In genomic region chr12:49060237-49061156, GRCh38 we compare ENCODE assay signal across 8 cellular contexts. TPM values are rescaled to one million over a fixed set of nuclear protein-coding genes. Genes with fewer than 3 reads are reported as not detected.
DNase-seq lines count a peak whose midpoint lies in the region; ATAC-seq and TF ChIP-seq lines count a peak whose summit lies in the region.

Gene KMT2D, minus strand, starts transcription at chr12:49060794. Its CDS starts 5,470 bp downstream, at chr12:49055324.

- H3K27ac ChIP-seq in BLaER1 treated with 17β-estradiol and CSF1 and Interleukin-3, amounts not matched to agents 10 nM and 100 nM, result peak within 1 kb of the TSS; percentile 96 to 100 (median 99)
- H3K27ac ChIP-seq in OCI-LY7 (ENCODE audit: low read depth, low read length, poor library complexity, severe bottlenecking), result peak within 1 kb of the TSS; percentile 72

- peaks cover 31 to 46% (median 35%) of the 10 kb centered on the region in 11 experiments for H4K20me1 ChIP-seq in BLaER1 treated with 17β-estradiol and CSF1 and Interleukin-3, amounts not matched to agents 10 nM and 100 nM
- H4K20me1 ChIP-seq in OCI-LY7 (ENCODE audit: insufficient read depth, low read length), result peaks cover 39% of the 10 kb centered on the region

- H3K9ac ChIP-seq in BLaER1 treated with 17β-estradiol and CSF1 and Interleukin-3, amounts not matched to agents 10 nM and 100 nM, result peak within 1 kb of the TSS; percentile 96 to 100 (median 99)

- ATAC-seq in GM19463 (IDR thresholded peaks at IDR 0.05; ENCODE audit: unreplicated experiment), result peak; percentile 46

- BruUV-seq in OCI-LY7 (replicated peaks; lab: Mats Ljungman, UMichigan), result TSS peak; percentile 90

- TF ChIP-seq CTCF in OCI-LY7 (conservative IDR thresholded peaks at IDR 0.05; ENCODE audit: low read length), result no peak
- peak; percentile 39 for TF ChIP-seq CTCF in epithelial cell of esophagus (IDR thresholded peaks at IDR 0.05; ENCODE audit: insufficient read depth, low read depth, low read length, missing control alignments)

- intact Hi-C loops in OCI-LY7 (cut with micrococcal nuclease; ENCODE audit: unreplicated experiment), result loop anchor here (1.0 kb wide), 1 partner anchor 70 kb away; no protein-coding TSS in a partner anchor

- H3K4me2 ChIP-seq in BLaER1 treated with 17β-estradiol and CSF1 and Interleukin-3, amounts not matched to agents 10 nM and 100 nM, result peak within 1 kb of the TSS; percentile 91 to 100 (median 98)
- peak within 1 kb of the TSS; percentile 95 for H3K4me2 ChIP-seq in OCI-LY7 (ENCODE audit: low read length)

- H3K4me1 ChIP-seq in BLaER1 treated with 17β-estradiol and CSF1 and Interleukin-3, amounts not matched to agents 10 nM and 100 nM, result peaks cover 27 to 43% (median 34%) of the 10 kb centered on the region in 10 experiments
- peaks cover 38% of the 10 kb centered on the region for H3K4me1 ChIP-seq in OCI-LY7 (ENCODE audit: insufficient read depth, low read length, poor library complexity, severe bottlenecking)
- H3K4me1 ChIP-seq in mononuclear cell (ENCODE audit: insufficient read depth, low read length), result peaks cover 49% of the 10 kb centered on the region

- POLR2A ChIA-PET in OCI-LY7 (lab: Charles Lee), result interaction anchor here (0.6 to 1.0 kb wide), 2 partner anchors 11 to 277 kb away, joined by 3 to 5 read pairs; no protein-coding TSS in a partner anchor

- CTCF ChIA-PET in OCI-LY7 (lab: Charles Lee; ENCODE audit: unreplicated experiment), result no interaction called here

- H3K4me3 ChIP-seq in BLaER1 treated with 17β-estradiol and CSF1 and Interleukin-3, amounts not matched to agents 10 nM and 100 nM, result peak within 1 kb of the TSS; percentile 91 to 100 (median 98)
- peak within 1 kb of the TSS; percentile 87 for H3K4me3 ChIP-seq in OCI-LY7 (ENCODE audit: low read depth, low read length, poor library complexity, severe bottlenecking)
- H3K4me3 ChIP-seq in epithelial cell of esophagus (ENCODE audit: low read length), result peak within 1 kb of the TSS; percentile 76
- H3K4me3 ChIP-seq in mononuclear cell (ENCODE audit: low read length), result peak within 1 kb of the TSS; percentile 91

- peaks cover 46% of the 10 kb centered on the region for H3K79me2 ChIP-seq in OCI-LY7 (ENCODE audit: insufficient read depth, low read depth, low read length)

- H2AFZ ChIP-seq in OCI-LY7 (ENCODE audit: low read length), result peak within 1 kb of the TSS; percentile 92

- H3K27me3 ChIP-seq in BLaER1 treated with 17β-estradiol and CSF1 and Interleukin-3, amounts not matched to agents 10 nM and 100 nM, result no peaks in the 10 kb centered on the region
- no peaks in the 10 kb centered on the region for H3K27me3 ChIP-seq in mononuclear cell (ENCODE audit: insufficient read depth, low read length)

- no peaks in the 10 kb centered on the region for H3K9me2 ChIP-seq in OCI-LY7 (ENCODE audit: insufficient read depth, low read length)

- H3K36me3 ChIP-seq in BLaER1 treated with 17β-estradiol and CSF1 and Interleukin-3, amounts not matched to agents 10 nM and 100 nM, result peaks cover 0 to 10% (median 3%) of the 10 kb centered on the region in 11 experiments; a peak in 15 of 22 replicates
- peaks cover 14% of the 10 kb centered on the region; the same call in 1 of the 2 replicates for H3K36me3 ChIP-seq in OCI-LY7 (ENCODE audit: insufficient read depth, low read length)

- DNase-seq in HuH-7 (ENCODE audit: low spot score) (peak; percentile 97), OCI-LY7 (ENCODE audit: low spot score) (peak; percentile 98), activated T-cell treated with anti-CD3 and anti-CD28 coated beads for 1 hour (ENCODE audit: low read depth) (peak; percentile 80), epithelial cell of esophagus (ENCODE audit: low read depth) (peak; percentile 96)
- peak; percentile 77 to 80 for DNase-seq in stimulated activated CD8-positive, alpha-beta memory T cell treated with anti-CD3 and anti-CD28 coated beads, Interleukin-2, amount 100 ng/mL, for 48 hours (ENCODE audit: low read depth in 2 of 2)

- H3K9me3 ChIP-seq in BLaER1 treated with 17β-estradiol and CSF1 and Interleukin-3, amounts not matched to agents 10 nM and 100 nM (replicated peaks in 1 of 11), result no peaks in the 10 kb centered on the region
- H3K9me3 ChIP-seq in OCI-LY7 (ENCODE audit: low read length) (no peaks in the 10 kb centered on the region), mononuclear cell (ENCODE audit: low read depth, low read length) (no peaks in the 10 kb centered on the region)

RNA-seq across cellular contexts. Expression of gene KMT2D, which starts in this region (rescaled TPM):
- 41.8 and 43.2 TPM in 2 replicates for total RNA-seq in OCI-LY7 (2014; rRNA removed; shearing (Covaris generic))
- 122 and 129 TPM in 2 replicates for total RNA-seq in OCI-LY7 (2022)
- 47.8 TPM for total RNA-seq in mononuclear cell

Comparison
In these comparisons a context has a peak if more than half of its experiments do, and no peak if none do; other contexts are left out.
1. Peak in every context shown above with its lines: DNase-seq, ATAC-seq, H3K4me3 ChIP-seq and H3K27ac ChIP-seq.